Comparison of ENCODE assay signal across 26 cellular contexts in the genomic region with DNA sequence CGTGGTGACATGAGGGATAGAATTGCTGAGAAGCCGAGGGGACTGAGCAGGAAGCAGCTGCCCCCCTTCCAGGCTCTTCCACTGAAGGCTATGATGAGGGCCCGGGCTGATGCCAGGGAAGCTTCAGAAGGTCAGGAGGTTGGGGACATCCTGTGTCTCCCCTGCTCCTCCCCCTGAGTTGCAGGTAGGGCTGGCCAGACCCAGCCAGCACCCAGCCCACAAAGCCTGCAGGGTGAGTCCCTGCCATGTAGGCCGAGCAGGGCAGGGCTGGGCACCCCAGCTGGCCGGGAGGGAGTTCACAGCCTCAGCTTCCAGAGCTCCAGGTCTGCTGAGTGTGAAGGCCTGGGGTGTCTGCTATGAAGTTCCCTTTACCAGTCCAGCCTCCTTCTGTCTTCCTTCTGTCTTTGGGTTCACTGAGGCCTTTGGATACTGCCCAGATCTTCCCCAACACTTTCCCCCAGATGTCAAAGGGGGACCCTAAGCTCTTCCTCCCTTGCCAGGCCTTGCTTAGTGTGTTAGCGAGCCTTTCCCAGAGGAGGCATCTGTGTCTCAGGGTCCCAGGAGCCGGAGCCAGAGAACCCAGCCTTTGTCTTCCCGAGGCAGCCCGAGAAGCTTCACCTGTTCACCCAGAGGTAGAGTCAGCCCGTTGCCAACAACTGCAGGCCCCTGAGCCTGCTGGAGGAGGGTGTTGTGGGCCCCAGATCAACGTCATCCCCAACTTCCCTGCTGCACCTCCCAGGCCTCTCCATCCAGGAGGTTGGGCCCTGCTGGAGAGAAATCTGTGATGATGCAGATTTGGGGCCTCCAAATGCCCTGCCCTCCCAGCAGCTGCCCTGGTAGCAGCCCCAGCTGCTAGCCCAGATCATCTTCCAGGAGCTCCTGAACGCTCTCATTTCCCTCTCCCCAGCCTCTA. TPM values are rescaled to one million over a fixed set of nuclear protein-coding genes. Genes with fewer than 3 reads are reported as not detected.
DNase-seq lines count a peak whose midpoint lies in the region; ATAC-seq and TF ChIP-seq lines count a peak whose summit lies in the region.
"Had no signal": no experiment of that assay in that cellular context is flagged by ENCODE, and none has a peak within 500 bp of the region (broad histone marks: within the 10 kb centered on the region; RNA-seq: fewer than 3 reads in every experiment).

No MANE protein-coding gene starts in this region.

- H3K4me1 Mint-ChIP-seq in natural killer cell (peaks cover 32 to 35% of the 10 kb centered on the region in 2 donors), neural crest cell (peaks cover 11% of the 10 kb centered on the region)
- H3K4me1 Mint-ChIP-seq in natural killer cell treated with Interleukin-12 subunit alpha and Interleukin-12 subunit beta and Interleukin-15 and Interleukin-18, amount 100 ng/mL, for 72 hours (ENCODE audit: low read depth in 2 of 2), result peaks cover 15 to 16% of the 10 kb centered on the region in 2 donors
- H3K4me1 Mint-ChIP-seq in dendritic cell treated with granulocyte-macrophage colony-stimulating factor and Interleukin-4, amounts not matched to agents 40 ng/mL and 50 ng/mL, for 4 days (ENCODE audit: low read depth), result peaks cover 64% of the 10 kb centered on the region
- H3K4me1 Mint-ChIP-seq in activated T-cell treated with anti-CD3 and anti-CD28 coated beads, Interleukin-2, amount 50 U/mL, for 24 hours (ENCODE audit: low read depth), result peaks cover 15% of the 10 kb centered on the region

- ATAC-seq in natural killer cell, result no peak
- no peak for ATAC-seq in natural killer cell treated with Interleukin-12 subunit alpha and Interleukin-12 subunit beta and Interleukin-15 and Interleukin-18, amount 100 ng/mL, for 72 hours
- ATAC-seq: activated CD4-positive, alpha-beta T cell treated with anti-CD3 and anti-CD28 coated beads for 36 hours; foreskin keratinocyte; heart right ventricle had no signal

- H3K27ac Mint-ChIP-seq in natural killer cell (no peak overlapping the region), neural crest cell (ENCODE audit: unreplicated experiment) (no peak overlapping the region)
- H3K27ac Mint-ChIP-seq in natural killer cell treated with Interleukin-12 subunit alpha and Interleukin-12 subunit beta and Interleukin-15 and Interleukin-18, amount 100 ng/mL, for 72 hours, result peak overlapping the region in 1 of 2 donors; percentile 31
- H3K27ac Mint-ChIP-seq in dendritic cell treated with granulocyte-macrophage colony-stimulating factor and Interleukin-4, amounts not matched to agents 40 ng/mL and 50 ng/mL, for 4 days, result peak overlapping the region; percentile 33
- no peak overlapping the region for H3K27ac Mint-ChIP-seq in activated T-cell treated with anti-CD3 and anti-CD28 coated beads, Interleukin-2, amount 50 U/mL, for 24 hours
- H3K27ac Mint-ChIP-seq: activated CD4-positive, alpha-beta T cell treated with anti-CD3 and anti-CD28 coated beads for 36 hours; endodermal cell had no signal

- TF ChIP-seq CTCF in natural killer cell (IDR thresholded peaks at IDR 0.05), result no peak
- TF ChIP-seq CTCF in neural crest cell (conservative IDR thresholded peaks at IDR 0.05), result no peak

- intact Hi-C loops in natural killer cell (cut with micrococcal nuclease), result no loop called here
- intact Hi-C loops in dendritic cell treated with granulocyte-macrophage colony-stimulating factor and Interleukin-4, amounts not matched to agents 40 ng/mL and 50 ng/mL, for 4 days (cut with micrococcal nuclease), result no loop called here

- H3K9me3 Mint-ChIP-seq in natural killer cell, result no peaks in the 10 kb centered on the region
- no peaks in the 10 kb centered on the region for H3K9me3 Mint-ChIP-seq in natural killer cell treated with Interleukin-12 subunit alpha and Interleukin-12 subunit beta and Interleukin-15 and Interleukin-18, amount 100 ng/mL, for 72 hours
- H3K9me3 Mint-ChIP-seq in dendritic cell treated with granulocyte-macrophage colony-stimulating factor and Interleukin-4, amounts not matched to agents 40 ng/mL and 50 ng/mL, for 4 days, result no peaks in the 10 kb centered on the region
- no peaks in the 10 kb centered on the region for H3K9me3 Mint-ChIP-seq in neural crest cell
- H3K9me3 Mint-ChIP-seq in activated T-cell treated with anti-CD3 and anti-CD28 coated beads, Interleukin-2, amount 50 U/mL, for 24 hours, result no peaks in the 10 kb centered on the region
- H3K9me3 Mint-ChIP-seq: endodermal cell had no signal

- H3K36me3 Mint-ChIP-seq in natural killer cell (no peaks in the 10 kb centered on the region), neural crest cell (ENCODE audit: low read depth) (peaks cover 10% of the 10 kb centered on the region)
- peaks cover 9% of the 10 kb centered on the region for H3K36me3 Mint-ChIP-seq in natural killer cell treated with Interleukin-12 subunit alpha and Interleukin-12 subunit beta and Interleukin-15 and Interleukin-18, amount 100 ng/mL, for 72 hours
- peaks cover 23% of the 10 kb centered on the region for H3K36me3 Mint-ChIP-seq in dendritic cell treated with granulocyte-macrophage colony-stimulating factor and Interleukin-4, amounts not matched to agents 40 ng/mL and 50 ng/mL, for 4 days (ENCODE audit: low read depth)
- H3K36me3 Mint-ChIP-seq in activated T-cell treated with anti-CD3 and anti-CD28 coated beads, Interleukin-2, amount 50 U/mL, for 24 hours (ENCODE audit: low read depth), result peaks cover 24% of the 10 kb centered on the region

- DNase-seq in natural killer cell, result no peak
- no peak for DNase-seq in natural killer cell treated with Interleukin-12 subunit alpha and Interleukin-12 subunit beta and Interleukin-15 and Interleukin-18, amount 100 ng/mL, for 72 hours (ENCODE audit: low spot score)
- DNase-seq in neural crest cell (ENCODE audit: low read depth, low spot score), result no peak
- DNase-seq in COLO829 (ENCODE audit: low spot score), result no peak
- no peak for DNase-seq in activated T-cell treated with anti-CD3 and anti-CD28 coated beads, Interleukin-2, amount 50 U/mL, for 24 hours
- no peak for DNase-seq in caudate nucleus (lab: John Stamatoyannopoulos, UW)
- DNase-seq: activated CD4-positive, alpha-beta T cell treated with anti-CD3 and anti-CD28 coated beads for 36 hours; activated naive CD4-positive, alpha-beta T cell treated with Interleukin-2 at 50 U/mL for 16 hours; activated T-cell treated with anti-CD3 and anti-CD28 coated beads, Interleukin-2, amount 50 U/mL, for 1 hour; amygdala; Caco-2; colonic mucosa; DND-41; endodermal cell; foreskin keratinocyte; heart right ventricle; NCI-H2029; NCI-H226; ovary; retina; stimulated activated CD4-positive, alpha-beta T cell treated with anti-CD3 and anti-CD28 coated beads, Interleukin-4, amount 100 ng/mL, for 1 hour; T-helper 2 cell; trophoblast cell had no signal

- H3K27me3 Mint-ChIP-seq in natural killer cell (ENCODE audit: low read depth in 2 of 2), result peaks cover 0 to 7% of the 10 kb centered on the region in 2 donors
- H3K27me3 Mint-ChIP-seq in natural killer cell treated with Interleukin-12 subunit alpha and Interleukin-12 subunit beta and Interleukin-15 and Interleukin-18, amount 100 ng/mL, for 72 hours, result peaks cover 0 to 3% of the 10 kb centered on the region in 2 donors
- no peaks in the 10 kb centered on the region for H3K27me3 Mint-ChIP-seq in dendritic cell treated with granulocyte-macrophage colony-stimulating factor and Interleukin-4, amounts not matched to agents 40 ng/mL and 50 ng/mL, for 4 days
- H3K27me3 Mint-ChIP-seq in neural crest cell (ENCODE audit: low read depth), result peaks cover 6% of the 10 kb centered on the region
- no peaks in the 10 kb centered on the region for H3K27me3 Mint-ChIP-seq in activated T-cell treated with anti-CD3 and anti-CD28 coated beads, Interleukin-2, amount 50 U/mL, for 24 hours
- H3K27me3 Mint-ChIP-seq: activated CD4-positive, alpha-beta T cell treated with anti-CD3 and anti-CD28 coated beads for 36 hours had no signal

- no peak overlapping the region for H3K27ac ChIP-seq in caudate nucleus (ENCODE audit: low read depth, low read length)
- H3K27ac ChIP-seq: colonic mucosa, esophagus muscularis mucosa, foreskin keratinocyte, heart right ventricle, ovary, RWPE1 had no signal

- H3K4me3 Mint-ChIP-seq in natural killer cell (peak overlapping the region; percentile 42), neural crest cell (peak overlapping the region; percentile 82)
- no peak overlapping the region for H3K4me3 Mint-ChIP-seq in natural killer cell treated with Interleukin-12 subunit alpha and Interleukin-12 subunit beta and Interleukin-15 and Interleukin-18, amount 100 ng/mL, for 72 hours
- no peak overlapping the region for H3K4me3 Mint-ChIP-seq in dendritic cell treated with granulocyte-macrophage colony-stimulating factor and Interleukin-4, amounts not matched to agents 40 ng/mL and 50 ng/mL, for 4 days
- no peak overlapping the region for H3K4me3 Mint-ChIP-seq in activated T-cell treated with anti-CD3 and anti-CD28 coated beads, Interleukin-2, amount 50 U/mL, for 24 hours
- H3K4me3 Mint-ChIP-seq: activated CD4-positive, alpha-beta T cell treated with anti-CD3 and anti-CD28 coated beads for 36 hours; endodermal cell had no signal

RNA-seq across cellular contexts. Expression of a gene that starts 3.6 kb away (rescaled TPM):
- total RNA-seq in natural killer cell, result 100 to 1,000 TPM; 485 to 540 (median 529) TPM
- total RNA-seq in natural killer cell treated with Interleukin-12 subunit alpha and Interleukin-12 subunit beta and Interleukin-15 and Interleukin-18, amount 100 ng/mL, for 72 hours, result 1,000 to 10,000 TPM in 1 of 2 donors, 100 to 1,000 TPM in 1; 802 to 1,405 TPM
- 999 and 1,068 TPM in 2 replicates for total RNA-seq in neural crest cell

Comparison
In these comparisons a context has a peak if more than half of its experiments do, and no peak if none do; other contexts are left out.
1. H3K4me3 Mint-ChIP-seq: peak in natural killer cell (single experiment) and neural crest cell (single experiment); none in natural killer cell treated with Interleukin-12 subunit alpha and Interleukin-12 subunit beta and Interleukin-15 and Interleukin-18, amount 100 ng/mL, for 72 hours (single experiment), dendritic cell treated with granulocyte-macrophage colony-stimulating factor and Interleukin-4, amounts not matched to agents 40 ng/mL and 50 ng/mL, for 4 days (single experiment) and activated T-cell treated with anti-CD3 and anti-CD28 coated beads, Interleukin-2, amount 50 U/mL, for 24 hours (single experiment).